In genomic region chr9:100455470-100455869, GRCh38 we compare ENCODE assay signal across 29 cellular contexts. TPM values are rescaled to one million over a fixed set of nuclear protein-coding genes. Genes with fewer than 3 reads are reported as not detected.
DNase-seq lines count a peak whose midpoint lies in the region; ATAC-seq and TF ChIP-seq lines count a peak whose summit lies in the region.
"Had no signal": no experiment of that assay in that cellular context is flagged by ENCODE, and none has a peak within 500 bp of the region (broad histone marks: within the 10 kb centered on the region; RNA-seq: fewer than 3 reads in every experiment).

No MANE protein-coding gene starts in this region.

- H3K9me3 Mint-ChIP-seq in HFFc6: no peaks in the 10 kb centered on the region
- H3K9me3 Mint-ChIP-seq: activated naive CD8-positive, alpha-beta T cell treated with anti-CD3 and anti-CD28 coated beads, Interleukin-2, amount 50 U/mL, for 24 hours; activated T-cell treated with anti-CD3 and anti-CD28 coated beads, Interleukin-2, amount 50 U/mL, for 24 hours; H9; stimulated activated naive B cell treated with anti-CD40 and anti-IgM and Interleukin-4, amounts not matched to agents 10 μg/mL and 1 μg/mL and 100 μg/mL, for 72 hours had no signal

- peaks cover 14% of the 10 kb centered on the region for H3K4me1 Mint-ChIP-seq in HFFc6 (ENCODE audit: low read depth)
- H3K4me1 Mint-ChIP-seq: activated CD4-positive, alpha-beta T cell treated with anti-CD3 and anti-CD28 coated beads for 36 hours; activated naive CD8-positive, alpha-beta T cell treated with anti-CD3 and anti-CD28 coated beads, Interleukin-2, amount 50 U/mL, for 24 hours; naive B cell; stimulated activated naive B cell treated with anti-CD40 and anti-IgM and Interleukin-4, amounts not matched to agents 10 μg/mL and 1 μg/mL and 100 μg/mL, for 72 hours had no signal

- DNase-seq in EH (ENCODE audit: low read depth) (peak; percentile 55), HFFc6 (no peak), dedifferentiated amniotic fluid mesenchymal stem cell (ENCODE audit: extremely low spot score) (peak; percentile 38), myocyte (ENCODE audit: low read depth) (peak; percentile 22), GDM1 (lab: John Stamatoyannopoulos, UW) (no peak), DMS 273 (lab: John Stamatoyannopoulos, UW; ENCODE audit: unreplicated experiment) (no peak)
- DNase-seq: activated CD4-positive, alpha-beta T cell treated with anti-CD3 and anti-CD28 coated beads for 36 hours; activated gamma-delta T cell treated with Interleukin-2 at 50 U/mL for 16 hours; activated naive CD8-positive, alpha-beta T cell treated with anti-CD3 and anti-CD28 coated beads, Interleukin-2, amount 50 U/mL, for 24 hours; activated T-cell treated with anti-CD3 and anti-CD28 coated beads, Interleukin-2, amount 50 U/mL, for 24 hours; effector CD4-positive, alpha-beta T cell; gastrocnemius medialis; H9; hippocampal formation; Karpas-422; MV-4-11; naive B cell; NCI-H1694; NCI-H510A; NK-92 treated with Interleukin-12 subunit alpha and Interleukin-12 subunit beta, amount 100 ng/mL, for 24 hours; PC-3; sigmoid colon; stimulated activated CD4-positive, alpha-beta T cell treated with anti-CD3 and anti-CD28 coated beads, Interleukin-15, amount 100 ng/mL, for 24 hours; stimulated activated naive B cell treated with anti-CD40 and anti-IgM and Interleukin-4, amounts not matched to agents 10 μg/mL and 1 μg/mL and 100 μg/mL, for 72 hours; upper lobe of right lung had no signal

- peak overlapping the region; percentile 27; the same call in 1 of the 2 replicates for H3K27ac Mint-ChIP-seq in HFFc6
- H3K27ac Mint-ChIP-seq: activated CD4-positive, alpha-beta T cell treated with anti-CD3 and anti-CD28 coated beads for 36 hours; activated naive CD8-positive, alpha-beta T cell treated with anti-CD3 and anti-CD28 coated beads, Interleukin-2, amount 50 U/mL, for 24 hours; activated T-cell treated with anti-CD3 and anti-CD28 coated beads, Interleukin-2, amount 50 U/mL, for 24 hours; naive B cell; progenitor cell of endocrine pancreas; stimulated activated naive B cell treated with anti-CD40 and anti-IgM and Interleukin-4, amounts not matched to agents 10 μg/mL and 1 μg/mL and 100 μg/mL, for 72 hours had no signal

- TF ChIP-seq CTCF in HFFc6 (IDR thresholded peaks at IDR 0.05): no peak

- no peak overlapping the region for H3K4me3 Mint-ChIP-seq in HFFc6
- H3K4me3 Mint-ChIP-seq: activated CD4-positive, alpha-beta T cell treated with anti-CD3 and anti-CD28 coated beads for 36 hours; activated naive CD8-positive, alpha-beta T cell treated with anti-CD3 and anti-CD28 coated beads, Interleukin-2, amount 50 U/mL, for 24 hours; activated T-cell treated with anti-CD3 and anti-CD28 coated beads, Interleukin-2, amount 50 U/mL, for 24 hours; H9; naive B cell; stimulated activated naive B cell treated with anti-CD40 and anti-IgM and Interleukin-4, amounts not matched to agents 10 μg/mL and 1 μg/mL and 100 μg/mL, for 72 hours had no signal

- H3K36me3 Mint-ChIP-seq in HFFc6 (ENCODE audit: low read depth): peaks cover 38% of the 10 kb centered on the region

- no peak for ATAC-seq in HG02870 (IDR thresholded peaks at IDR 0.05; ENCODE audit: unreplicated experiment)
- ATAC-seq: activated CD4-positive, alpha-beta T cell treated with anti-CD3 and anti-CD28 coated beads for 36 hours; activated naive CD8-positive, alpha-beta T cell treated with anti-CD3 and anti-CD28 coated beads, Interleukin-2, amount 50 U/mL, for 24 hours; left lobe of liver; PC-3; Right ventricle myocardium inferior; stimulated activated naive B cell treated with anti-CD40 and anti-IgM and Interleukin-4, amounts not matched to agents 10 μg/mL and 1 μg/mL and 100 μg/mL, for 72 hours; upper lobe of right lung had no signal

- peaks cover 3% of the 10 kb centered on the region; the same call in 1 of the 2 replicates for H3K27me3 Mint-ChIP-seq in HFFc6 (ENCODE audit: insufficient read depth)
- H3K27me3 Mint-ChIP-seq: activated CD4-positive, alpha-beta T cell treated with anti-CD3 and anti-CD28 coated beads for 36 hours; activated naive CD8-positive, alpha-beta T cell treated with anti-CD3 and anti-CD28 coated beads, Interleukin-2, amount 50 U/mL, for 24 hours; activated T-cell treated with anti-CD3 and anti-CD28 coated beads, Interleukin-2, amount 50 U/mL, for 24 hours; naive B cell; progenitor cell of endocrine pancreas; stimulated activated naive B cell treated with anti-CD40 and anti-IgM and Interleukin-4, amounts not matched to agents 10 μg/mL and 1 μg/mL and 100 μg/mL, for 72 hours had no signal

RNA-seq across cellular contexts. Expression of gene TMEFF1, which starts 17.5 kb away (rescaled TPM):
- 1 to 10 TPM; 1.3 to 2.4 (median 1.6) TPM for total RNA-seq in HFFc6 (2021; fragmentation: NEBNext Ultra II Directional; extraction: Animal tissue kit (Norgen Biotek cat#: 25700))
- total RNA-seq in myocyte: 5.6 and 8.0 TPM in 2 replicates
- 1.1 TPM for polyA plus RNA-seq in myocyte (2012)
- total RNA-seq: gastrocnemius medialis, PC-3 had no signal

RNA-seq across cellular contexts. Expression of gene MSANTD3, which starts 28.5 kb away (rescaled TPM):
- 10 to 100 TPM; 56.9 to 76.1 (median 71.2) TPM for total RNA-seq in HFFc6 (2021; fragmentation: NEBNext Ultra II Directional; extraction: Animal tissue kit (Norgen Biotek cat#: 25700))
- 51.6 and 64.7 TPM in 2 replicates for total RNA-seq in myocyte
- 38.6 TPM for polyA plus RNA-seq in myocyte (2012)

Comparison
In these comparisons a context has a peak if more than half of its experiments do, and no peak if none do; other contexts are left out.
1. DNase-seq: peak in EH (single experiment), dedifferentiated amniotic fluid mesenchymal stem cell (single experiment) and myocyte (single experiment); none in HFFc6 (single experiment), GDM1 (single experiment) and DMS 273 (single experiment).